1 cellular context compared by ENCODE assay signal in genomic region chr6:142946181-142946923, GRCh38.
A peak's percentile ranks its signal among the peaks of the same experiment; 100 is the strongest.
TF ChIP-seq lines count a peak whose summit lies in the region.

No MANE protein-coding gene starts in this region.

TF ChIP-seq in HepG2, 621 proteins besides CTCF, POLR2A, EP300 and RAD21 (continued from another document):
- no peak for TF ChIP-seq ATF2 (CRISPR knock-in tag; IDR thresholded peaks at IDR 0.05)
- TF ChIP-seq ETV5 (CRISPR knock-in tag; IDR thresholded peaks at IDR 0.05; ENCODE audit: borderline replicate concordance) = peak; percentile 60; the same call in 1 of the 2 replicates
- TF ChIP-seq ZNF747 (CRISPR knock-in tag; IDR thresholded peaks at IDR 0.05; ENCODE audit: borderline replicate concordance) = 0 out of 2 replicates have a peak, but pooled peaks have one; percentile 26
- TF ChIP-seq ZFP90 (CRISPR knock-in tag; IDR thresholded peaks at IDR 0.05; ENCODE audit: borderline replicate concordance) = 0 out of 2 replicates have a peak, but pooled peaks have one; percentile 40
- TF ChIP-seq RBFOX2 (IDR thresholded peaks at IDR 0.05; ENCODE audit: low read depth, low read length) = peak; percentile 85
- 0 out of 2 replicates have a peak, but pooled peaks have one; percentile 7 for TF ChIP-seq BORCS8-MEF2B (CRISPR knock-in tag; IDR thresholded peaks at IDR 0.05)
- TF ChIP-seq ZNF761 (CRISPR knock-in tag; conservative IDR thresholded peaks at IDR 0.05) = no peak
- peak; percentile 28; the same call in 1 of the 2 replicates for TF ChIP-seq STAG1 (CRISPR knock-in tag; IDR thresholded peaks at IDR 0.05)
- TF ChIP-seq NONO (IDR thresholded peaks at IDR 0.05) = no peak
- TF ChIP-seq NONO (CRISPR knock-in tag; conservative IDR thresholded peaks at IDR 0.05) = 0 out of 2 replicates have a peak, but pooled peaks have one; percentile 32
- 0 out of 2 replicates have a peak, but pooled peaks have one; percentile 38 for TF ChIP-seq ETS1 (CRISPR knock-in tag; IDR thresholded peaks at IDR 0.05)
- TF ChIP-seq ZNF292 (CRISPR knock-in tag; IDR thresholded peaks at IDR 0.05; ENCODE audit: borderline replicate concordance, low read depth) = peak; percentile 35; the same call in 1 of the 2 replicates
- TF ChIP-seq POLR2AphosphoS2 (IDR thresholded peaks at IDR 0.05; ENCODE audit: low read depth, low read length) = peak; percentile 73; the same call in 1 of the 2 replicates
- no peak for TF ChIP-seq FOXA1 (IDR thresholded peaks at IDR 0.05)
- TF ChIP-seq FOXA1 (CRISPR knock-in tag; IDR thresholded peaks at IDR 0.05) = peak; percentile 12; the same call in 1 of the 2 replicates
- TF ChIP-seq TFE3 (CRISPR knock-in tag; IDR thresholded peaks at IDR 0.05) = peak; percentile 41; the same call in 1 of the 2 replicates
- TF ChIP-seq ARID4A (CRISPR knock-in tag; IDR thresholded peaks at IDR 0.05; ENCODE audit: borderline replicate concordance) = peak; percentile 40; the same call in 1 of the 2 replicates
- peak; percentile 98 for TF ChIP-seq ZNF746 (CRISPR knock-in tag; IDR thresholded peaks at IDR 0.05)
- peak; percentile 82; the same call in 1 of the 2 replicates for TF ChIP-seq HIVEP1 (CRISPR knock-in tag; IDR thresholded peaks at IDR 0.05)
- TF ChIP-seq MIER3 (CRISPR knock-in tag; IDR thresholded peaks at IDR 0.05; ENCODE audit: borderline replicate concordance) = peak; percentile 81
- TF ChIP-seq ZNF503 (CRISPR knock-in tag; IDR thresholded peaks at IDR 0.05) = peak; percentile 65; the same call in 1 of the 2 replicates
- TF ChIP-seq ZNF616 (CRISPR knock-in tag; IDR thresholded peaks at IDR 0.05; ENCODE audit: low read depth) = 0 out of 2 replicates have a peak, but pooled peaks have one; percentile 40
- peak; percentile 83 for TF ChIP-seq PATZ1 (CRISPR knock-in tag; IDR thresholded peaks at IDR 0.05)
- TF ChIP-seq KMT2A (CRISPR knock-in tag; IDR thresholded peaks at IDR 0.05) = peak; percentile 64; the same call in 1 of the 2 replicates
- TF ChIP-seq ZNF740 (CRISPR knock-in tag; IDR thresholded peaks at IDR 0.05) = peak; percentile 46; the same call in 1 of the 2 replicates
- no peak for TF ChIP-seq NFYC (CRISPR knock-in tag; IDR thresholded peaks at IDR 0.05)
- peak; percentile 65 for TF ChIP-seq ZNF263 (CRISPR knock-in tag; IDR thresholded peaks at IDR 0.05)
- TF ChIP-seq ATRX (CRISPR knock-in tag; IDR thresholded peaks at IDR 0.05; ENCODE audit: borderline replicate concordance) = no peak
- TF ChIP-seq KMT2B (CRISPR knock-in tag; IDR thresholded peaks at IDR 0.05) = peak; percentile 74
- TF ChIP-seq ZNF572 (CRISPR knock-in tag; IDR thresholded peaks at IDR 0.05) = no peak
